8 cellular contexts compared by ENCODE assay signal in the genomic region with DNA sequence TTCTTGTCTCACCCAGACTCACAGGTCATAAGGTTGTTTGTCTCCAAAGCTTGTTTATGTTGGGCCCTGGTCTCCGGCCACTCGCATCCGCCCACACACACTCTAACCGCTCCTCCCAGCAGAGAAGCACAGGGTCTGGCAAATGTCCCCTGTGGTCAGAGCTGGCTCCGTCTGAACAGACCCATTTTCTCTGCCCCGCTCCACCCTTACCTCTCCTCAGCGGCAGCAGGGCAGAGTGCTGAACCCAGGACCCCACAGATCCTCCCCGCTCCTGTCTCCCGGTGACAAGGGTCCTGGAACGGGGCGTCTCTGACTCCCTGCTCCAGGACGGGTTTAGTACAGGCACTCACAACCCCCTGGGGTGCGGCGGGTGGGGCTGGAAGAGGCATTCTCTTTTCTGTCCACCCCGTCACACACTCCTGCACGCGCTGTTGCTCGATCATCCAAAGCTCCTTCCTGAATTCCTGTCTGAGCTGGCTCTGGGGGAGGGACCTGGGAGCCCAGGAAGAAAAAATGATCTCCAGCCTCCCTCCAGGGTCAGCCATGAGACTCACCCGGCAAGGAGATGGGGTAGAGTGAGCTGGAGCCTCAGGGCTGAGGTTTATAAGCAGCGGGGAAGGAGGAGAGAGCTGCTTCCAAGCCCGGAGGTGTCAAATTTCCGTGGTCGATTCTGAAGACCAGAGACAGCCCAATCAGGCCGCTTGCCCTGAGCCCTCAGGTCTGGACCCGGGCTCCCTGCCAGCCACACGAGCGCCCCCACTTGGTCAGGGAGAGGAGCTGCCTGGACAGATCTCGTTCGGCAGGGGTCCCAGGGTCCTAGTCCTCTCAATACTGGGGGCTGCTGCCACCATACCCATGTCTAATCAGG. TPM values are rescaled to one million over a fixed set of nuclear protein-coding genes. Genes with fewer than 3 reads are reported as not detected.
DNase-seq lines count a peak whose midpoint lies in the region; ATAC-seq and TF ChIP-seq lines count a peak whose summit lies in the region.

S100A13 (minus strand) TSS at position 577 of the 868 bp plus-strand sequence. CDS start 1,033 bp downstream, outside the sequence.

- H3K27me3 ChIP-seq in OCI-LY1 (ENCODE audit: insufficient read depth, low read length) (no peaks in the 10 kb centered on the region), skeletal muscle tissue (ENCODE audit: control insufficient read depth in 3 of 3, insufficient read depth in 3 of 3, low read length in 3 of 3) (no peaks in the 10 kb centered on the region)

- no peak within 1 kb of the TSS for H2AFZ ChIP-seq in OCI-LY1 (ENCODE audit: low read length)

- H3K9me3 ChIP-seq in OCI-LY1 (ENCODE audit: low read length) (no peaks in the 10 kb centered on the region), skeletal muscle tissue (ENCODE audit: control insufficient read depth in 3 of 3, low read length in 3 of 3) (no peaks in the 10 kb centered on the region)

- peak within 1 kb of the TSS; percentile 80 for H3K27ac ChIP-seq in C4-2B
- H3K27ac ChIP-seq in OCI-LY1 (ENCODE audit: low read depth, low read length, poor library complexity, severe bottlenecking), result no peak within 1 kb of the TSS
- peak within 1 kb of the TSS; percentile 91 for H3K27ac ChIP-seq in skeletal muscle tissue (ENCODE audit: low read depth, low read length)

- ATAC-seq in HG02885 (IDR thresholded peaks at IDR 0.05; ENCODE audit: poor library complexity, unreplicated experiment), result no peak

- TF ChIP-seq CTCF in C4-2B (conservative IDR thresholded peaks at IDR 0.05) (no peak; the same call in 1 of the 2 replicates), OCI-LY1 (IDR thresholded peaks at IDR 0.05; ENCODE audit: low read length) (peak; percentile 81)

- H4K20me1 ChIP-seq in OCI-LY1 (ENCODE audit: insufficient read depth, low read length), result no peaks in the 10 kb centered on the region

- H3K4me2 ChIP-seq in OCI-LY1 (ENCODE audit: low read length), result peak within 1 kb of the TSS; percentile 45

- no peaks in the 10 kb centered on the region for H3K79me2 ChIP-seq in OCI-LY1 (ENCODE audit: insufficient read depth, low read length)

- no peaks in the 10 kb centered on the region for H3K36me3 ChIP-seq in OCI-LY1 (ENCODE audit: insufficient read depth, low read length)
- peaks cover 4 to 11% (median 11%) of the 10 kb centered on the region in 3 donors for H3K36me3 ChIP-seq in skeletal muscle tissue (ENCODE audit: control insufficient read depth in 3 of 3, insufficient read depth in 3 of 3, low read length in 3 of 3)

- H3K4me1 ChIP-seq in OCI-LY1 (ENCODE audit: insufficient read depth, low read length, severe bottlenecking) (peaks cover 24% of the 10 kb centered on the region), skeletal muscle tissue (ENCODE audit: control insufficient read depth in 3 of 3, insufficient read depth in 3 of 3, low read length in 3 of 3) (peaks cover 46 to 57% (median 50%) of the 10 kb centered on the region in 3 donors)

- H3K4me3 ChIP-seq in OCI-LY1 (ENCODE audit: low read depth, low read length, poor library complexity, severe bottlenecking) (peak within 1 kb of the TSS; percentile 40), skeletal muscle tissue (ENCODE audit: low read length in 3 of 3) (peak within 1 kb of the TSS; percentile 75 to 88 (median 84))

- H3F3A ChIP-seq in OCI-LY1 (ENCODE audit: insufficient read depth, low read length), result no peaks in the 10 kb centered on the region

- DNase-seq in HK-2 (ENCODE audit: unreplicated experiment) (peak; percentile 92), cerebellar cortex (ENCODE audit: low spot score) (peak; percentile 92), inferior parietal cortex (ENCODE audit: extremely low spot score) (peak; percentile 71), activated gamma-delta T cell (lab: John Stamatoyannopoulos, UW) (no peak)

- H3K9ac ChIP-seq in OCI-LY1 (ENCODE audit: low read length), result peak within 1 kb of the TSS; percentile 46; the same call in 1 of the 2 replicates
- H3K9ac ChIP-seq in skeletal muscle tissue (ENCODE audit: low read depth in 1 of 3, low read length in 3 of 3), result peak within 1 kb of the TSS; percentile 88 to 96 (median 92)

- no peaks in the 10 kb centered on the region for H3K9me2 ChIP-seq in OCI-LY1 (ENCODE audit: low read depth, low read length)

RNA-seq across cellular contexts. Expression of gene S100A13, which starts in this region (rescaled TPM):
- total RNA-seq in skeletal muscle tissue, result 55.3 TPM
